ENCODE assay signal across 1 cellular context in the genomic region with DNA sequence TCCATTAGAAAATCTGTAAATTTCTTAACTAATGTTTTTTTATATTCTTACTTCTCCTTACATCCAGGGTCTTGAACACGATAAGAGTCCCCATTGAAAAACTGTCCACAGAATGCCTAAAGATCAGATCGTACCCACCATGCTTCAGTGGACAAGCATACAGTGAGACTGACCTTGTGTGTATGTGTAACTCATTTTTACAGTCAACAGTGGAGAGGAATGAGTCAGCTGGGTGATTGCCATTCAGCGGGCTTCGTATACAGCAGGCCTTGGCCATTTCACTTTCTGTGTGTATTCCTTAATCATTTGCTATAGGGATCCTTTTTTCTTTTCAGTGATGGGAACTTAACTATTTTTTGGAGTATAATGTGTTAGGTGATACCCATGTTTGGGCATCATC.
TF ChIP-seq lines count a peak whose summit lies in the region.

No MANE protein-coding gene starts in this region.

TF ChIP-seq in WTC11, 78 proteins besides CTCF, POLR2A, EP300 and RAD21 (continued from another document):
- TF ChIP-seq, protein P1, sequence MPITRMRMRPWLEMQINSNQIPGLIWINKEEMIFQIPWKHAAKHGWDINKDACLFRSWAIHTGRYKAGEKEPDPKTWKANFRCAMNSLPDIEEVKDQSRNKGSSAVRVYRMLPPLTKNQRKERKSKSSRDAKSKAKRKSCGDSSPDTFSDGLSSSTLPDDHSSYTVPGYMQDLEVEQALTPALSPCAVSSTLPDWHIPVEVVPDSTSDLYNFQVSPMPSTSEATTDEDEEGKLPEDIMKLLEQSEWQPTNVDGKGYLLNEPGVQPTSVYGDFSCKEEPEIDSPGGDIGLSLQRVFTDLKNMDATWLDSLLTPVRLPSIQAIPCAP (CRISPR knock-in tag; IDR thresholded peaks at IDR 0.05) = no peak
- TF ChIP-seq CREB1 (CRISPR knock-in tag; IDR thresholded peaks at IDR 0.05) = no peak
- TF ChIP-seq, protein P2, sequence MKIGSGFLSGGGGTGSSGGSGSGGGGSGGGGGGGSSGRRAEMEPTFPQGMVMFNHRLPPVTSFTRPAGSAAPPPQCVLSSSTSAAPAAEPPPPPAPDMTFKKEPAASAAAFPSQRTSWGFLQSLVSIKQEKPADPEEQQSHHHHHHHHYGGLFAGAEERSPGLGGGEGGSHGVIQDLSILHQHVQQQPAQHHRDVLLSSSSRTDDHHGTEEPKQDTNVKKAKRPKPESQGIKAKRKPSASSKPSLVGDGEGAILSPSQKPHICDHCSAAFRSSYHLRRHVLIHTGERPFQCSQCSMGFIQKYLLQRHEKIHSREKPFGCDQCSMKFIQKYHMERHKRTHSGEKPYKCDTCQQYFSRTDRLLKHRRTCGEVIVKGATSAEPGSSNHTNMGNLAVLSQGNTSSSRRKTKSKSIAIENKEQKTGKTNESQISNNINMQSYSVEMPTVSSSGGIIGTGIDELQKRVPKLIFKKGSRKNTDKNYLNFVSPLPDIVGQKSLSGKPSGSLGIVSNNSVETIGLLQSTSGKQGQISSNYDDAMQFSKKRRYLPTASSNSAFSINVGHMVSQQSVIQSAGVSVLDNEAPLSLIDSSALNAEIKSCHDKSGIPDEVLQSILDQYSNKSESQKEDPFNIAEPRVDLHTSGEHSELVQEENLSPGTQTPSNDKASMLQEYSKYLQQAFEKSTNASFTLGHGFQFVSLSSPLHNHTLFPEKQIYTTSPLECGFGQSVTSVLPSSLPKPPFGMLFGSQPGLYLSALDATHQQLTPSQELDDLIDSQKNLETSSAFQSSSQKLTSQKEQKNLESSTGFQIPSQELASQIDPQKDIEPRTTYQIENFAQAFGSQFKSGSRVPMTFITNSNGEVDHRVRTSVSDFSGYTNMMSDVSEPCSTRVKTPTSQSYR (CRISPR knock-in tag; IDR thresholded peaks at IDR 0.05) = no peak
- no peak for TF ChIP-seq JAZF1 (CRISPR knock-in tag; IDR thresholded peaks at IDR 0.05)
- TF ChIP-seq TP53 (CRISPR knock-in tag; IDR thresholded peaks at IDR 0.05) = no peak
TF ChIP-seq in WTC11: peak in this region for 0.
